ENCODE assay signal across 1 cellular context in genomic region chr18:63311481-63312409, GRCh38.
TF ChIP-seq lines count a peak whose summit lies in the region.

No MANE protein-coding gene starts in this region.

TF ChIP-seq in GM12878, 131 proteins besides CTCF, POLR2A, EP300 and RAD21 (continued from another document):
- TF ChIP-seq E4F1 (IDR thresholded peaks at IDR 0.05; ENCODE audit: borderline replicate concordance, partially characterized antibody) (no peak), NFXL1 (IDR thresholded peaks at IDR 0.05; ENCODE audit: borderline replicate concordance) (no peak), CBFB (IDR thresholded peaks at IDR 0.05; ENCODE audit: low read depth) (peak; percentile 58), NKRF (conservative IDR thresholded peaks at IDR 0.05) (no peak; the same call in 1 of the 2 replicates), ATF7 (IDR thresholded peaks at IDR 0.05; ENCODE audit: low read depth) (peak; percentile 88), ZNF384 (IDR thresholded peaks at IDR 0.05; ENCODE audit: borderline replicate concordance, low read depth, low read length) (no peak), SMAD1 (IDR thresholded peaks at IDR 0.05; ENCODE audit: low read depth, partially characterized antibody) (peak; percentile 52), ESRRA (IDR thresholded peaks at IDR 0.05; ENCODE audit: low read length) (no peak), USF1 (IDR thresholded peaks at IDR 0.05; ENCODE audit: borderline replicate concordance, extremely low read length, insufficient read depth, low read depth, low read length) (no peak), CEBPB (IDR thresholded peaks at IDR 0.05; ENCODE audit: borderline replicate concordance in 1 of 2, low read depth in 2 of 2, low read length in 2 of 2) (no peak), IKZF2 (IDR thresholded peaks at IDR 0.05) (peak; percentile 98), ATF2 (IDR thresholded peaks at IDR 0.05; ENCODE audit: low read length) (no peak), MTA2 (IDR thresholded peaks at IDR 0.05; ENCODE audit: low read depth) (peak; percentile 97)
TF ChIP-seq in GM12878: peak in this region for 46.
